In genomic region chr16:75160386-75160785, GRCh38 we compare ENCODE assay signal across 4 cellular contexts. TPM values are rescaled to one million over a fixed set of nuclear protein-coding genes. Genes with fewer than 3 reads are reported as not detected.
"Had no signal": no experiment of that assay in that cellular context is flagged by ENCODE, and none has a peak within 500 bp of the region (broad histone marks: within the 10 kb centered on the region; RNA-seq: fewer than 3 reads in every experiment).

No MANE protein-coding gene starts in this region.

- H3K4me3 ChIP-seq: GM12878 had no signal

- DNase-seq: GDM1, GF-D8 had no signal

RNA-seq across cellular contexts. Expression of gene CTRB2, which starts 46.6 kb away (rescaled TPM):
- total RNA-seq: G401 had no signal

RNA-seq across cellular contexts. Expression of gene CTRB1, which starts 58.4 kb away (rescaled TPM):
- total RNA-seq: G401 had no signal
